Comparison of ENCODE assay signal across 11 cellular contexts in genomic region chr2:37637122-37637875, GRCh38. TPM values are rescaled to one million over a fixed set of nuclear protein-coding genes. Genes with fewer than 3 reads are reported as not detected.
DNase-seq lines count a peak whose midpoint lies in the region; ATAC-seq and TF ChIP-seq lines count a peak whose summit lies in the region.
"Had no signal": no experiment of that assay in that cellular context is flagged by ENCODE, and none has a peak within 500 bp of the region (broad histone marks: within the 10 kb centered on the region; RNA-seq: fewer than 3 reads in every experiment).

No MANE protein-coding gene starts in this region.

- DNase-seq in NCI-H82 (lab: John Stamatoyannopoulos, UW) (peak; percentile 56), NCI-H82 treated with DMSO at 0.1 percent for 48 hours (lab: John Stamatoyannopoulos, UW; ENCODE audit: unreplicated experiment) (no peak), LHCN-M2 (ENCODE audit: low read depth) (peak; percentile 72), activated B cell treated with CpG ODN at 0.5 μM for 24 hours (no peak), NCI-H2171 (lab: John Stamatoyannopoulos, UW) (no peak), mesendoderm (no peak), Ammon's horn (ENCODE audit: low spot score) (no peak)
- no peak for DNase-seq in naive thymus-derived CD8-positive, alpha-beta T cell
- DNase-seq: activated T-cell treated with anti-CD3 and anti-CD28 coated beads, Interleukin-2, amount 50 U/mL, for 48 hours; erythroblast; NCI-H1092 treated with DMSO at 0.1 percent for 48 hours had no signal

- no CpG with 5 or more reads among the region's 6 CpGs for WGBS in mesendoderm (ENCODE audit: extremely low coverage, insufficient coverage, low lambda C conversion rate)

- no peak for ATAC-seq in activated B cell treated with CpG ODN at 0.5 μM for 24 hours (ENCODE audit: low read depth)
- no peak for ATAC-seq in naive thymus-derived CD8-positive, alpha-beta T cell

- no peaks in the 10 kb centered on the region for H3K36me3 ChIP-seq in mesendoderm (ENCODE audit: control insufficient read depth, insufficient read depth, low read length)

- H3K27me3 ChIP-seq in mesendoderm (ENCODE audit: insufficient read depth, low read length, poor library complexity), result no peaks in the 10 kb centered on the region

- no peak overlapping the region for H2BK5ac ChIP-seq in mesendoderm (ENCODE audit: low read length)

- H3K9ac ChIP-seq in mesendoderm (ENCODE audit: low read length), result no peak overlapping the region

- H3K79me2 ChIP-seq in mesendoderm (ENCODE audit: control insufficient read depth, insufficient read depth, low read length), result no peaks in the 10 kb centered on the region

- H3K27ac ChIP-seq in mesendoderm (ENCODE audit: low read depth, low read length), result no peak overlapping the region

- no peaks in the 10 kb centered on the region for H3K27me3 Mint-ChIP-seq in activated B cell treated with CpG ODN at 0.5 μM for 24 hours
- H3K27me3 Mint-ChIP-seq in naive thymus-derived CD8-positive, alpha-beta T cell, result no peaks in the 10 kb centered on the region

- no peaks in the 10 kb centered on the region for H3K79me1 ChIP-seq in mesendoderm (ENCODE audit: low read length)

- H3K4me2 ChIP-seq in mesendoderm (ENCODE audit: low read length), result no peak overlapping the region

- no peak overlapping the region for H3K4ac ChIP-seq in mesendoderm (ENCODE audit: low read depth, low read length)

- peaks cover 2% of the 10 kb centered on the region for H3K4me1 ChIP-seq in mesendoderm (ENCODE audit: control insufficient read depth, low read depth, low read length)

- H4K8ac ChIP-seq in mesendoderm (ENCODE audit: low read depth, low read length), result no peak overlapping the region

- H3K36me3 Mint-ChIP-seq in activated B cell treated with CpG ODN at 0.5 μM for 24 hours (ENCODE audit: low read depth), result peaks cover 16% of the 10 kb centered on the region
- peaks cover 11 to 14% (median 13%) of the 10 kb centered on the region in 3 donors for H3K36me3 Mint-ChIP-seq in naive thymus-derived CD8-positive, alpha-beta T cell

- H3K23ac ChIP-seq in mesendoderm (ENCODE audit: low read length), result no peak overlapping the region

- CTCF ChIA-PET in activated B cell treated with CpG ODN at 0.5 μM for 24 hours (lab: Charles Lee), result no interaction called here

- no peak for TF ChIP-seq CTCF in activated B cell treated with CpG ODN at 0.5 μM for 24 hours (IDR thresholded peaks at IDR 0.05)

- H3K4me3 ChIP-seq in mesendoderm (ENCODE audit: low read length), result no peak overlapping the region

- intact Hi-C loops in activated B cell treated with CpG ODN at 0.5 μM for 24 hours (cut with micrococcal nuclease), result no loop called here

- peaks cover 56% of the 10 kb centered on the region for H3K4me1 Mint-ChIP-seq in activated B cell treated with CpG ODN at 0.5 μM for 24 hours
- H3K4me1 Mint-ChIP-seq in naive thymus-derived CD8-positive, alpha-beta T cell, result peaks cover 42 to 83% (median 69%) of the 10 kb centered on the region in 4 donors

- no peak overlapping the region for H3K18ac ChIP-seq in mesendoderm (ENCODE audit: low read length)

- no peak overlapping the region for H2AK5ac ChIP-seq in mesendoderm (ENCODE audit: low read length)

- no peak overlapping the region for H3K56ac ChIP-seq in mesendoderm (ENCODE audit: low read length)

- no peak overlapping the region for H3K4me3 Mint-ChIP-seq in activated B cell treated with CpG ODN at 0.5 μM for 24 hours
- peak overlapping the region in 6 of 10 donors; percentile 26 to 67 (median 58) for H3K4me3 Mint-ChIP-seq in naive thymus-derived CD8-positive, alpha-beta T cell

- no peak overlapping the region for H2BK120ac ChIP-seq in mesendoderm (ENCODE audit: low read depth, low read length)

- no peak overlapping the region for H4K5ac ChIP-seq in mesendoderm (ENCODE audit: low read length)

- peak overlapping the region; percentile 95 for H3K27ac Mint-ChIP-seq in activated B cell treated with CpG ODN at 0.5 μM for 24 hours
- peak overlapping the region; percentile 82 to 96 (median 93) for H3K27ac Mint-ChIP-seq in naive thymus-derived CD8-positive, alpha-beta T cell

- no peaks in the 10 kb centered on the region for H3K9me3 Mint-ChIP-seq in activated B cell treated with CpG ODN at 0.5 μM for 24 hours
- no peaks in the 10 kb centered on the region for H3K9me3 Mint-ChIP-seq in naive thymus-derived CD8-positive, alpha-beta T cell

- no peak overlapping the region for H2BK15ac ChIP-seq in mesendoderm (replicated peaks; ENCODE audit: low read depth)

- POLR2A ChIA-PET in activated B cell treated with CpG ODN at 0.5 μM for 24 hours (lab: Charles Lee), result interaction anchor here (1.0 to 1.6 kb wide), 3 partner anchors 11 to 16 kb away, joined by 3 to 10 read pairs (median 5); no protein-coding TSS in a partner anchor
- POLR2A ChIA-PET in naive thymus-derived CD8-positive, alpha-beta T cell (lab: Charles Lee), result interaction anchor here (0.9 to 1.8 kb wide), 2 partner anchors 11 to 92 kb away, joined by 3 to 7 read pairs; no protein-coding TSS in a partner anchor

RNA-seq across cellular contexts. Expression of gene CDC42EP3, which starts 34.1 kb away (rescaled TPM):
- total RNA-seq in LHCN-M2 (2014; rRNA removed) (230 and 308 TPM in 2 replicates), activated B cell treated with CpG ODN at 0.5 μM for 24 hours (33.2 and 33.3 TPM in 2 replicates)
- 222 TPM for polyA plus RNA-seq in LHCN-M2 (2012)
- 10 to 100 TPM; 28.4 to 32.3 TPM for total RNA-seq in naive thymus-derived CD8-positive, alpha-beta T cell
- 10 to 100 TPM; 47.9 to 68.5 (median 52.6) TPM for polyA plus RNA-seq in naive thymus-derived CD8-positive, alpha-beta T cell
- polyA plus RNA-seq in mesendoderm (2013, experiment 1 of 2), result 32.7 TPM
- 32.9 TPM for polyA plus RNA-seq in mesendoderm (2013, experiment 2 of 2)

Comparison
In these comparisons a context has a peak if more than half of its experiments do, and no peak if none do; other contexts are left out.
1. DNase-seq: peak in NCI-H82 (single experiment) and LHCN-M2 (single experiment); none in NCI-H82 treated with DMSO at 0.1 percent for 48 hours (single experiment), activated B cell treated with CpG ODN at 0.5 μM for 24 hours (single experiment), naive thymus-derived CD8-positive, alpha-beta T cell (0 of 10), NCI-H2171 (single experiment), mesendoderm (single experiment) and Ammon's horn (single experiment).